20 cellular contexts compared by ENCODE assay signal in the genomic region with DNA sequence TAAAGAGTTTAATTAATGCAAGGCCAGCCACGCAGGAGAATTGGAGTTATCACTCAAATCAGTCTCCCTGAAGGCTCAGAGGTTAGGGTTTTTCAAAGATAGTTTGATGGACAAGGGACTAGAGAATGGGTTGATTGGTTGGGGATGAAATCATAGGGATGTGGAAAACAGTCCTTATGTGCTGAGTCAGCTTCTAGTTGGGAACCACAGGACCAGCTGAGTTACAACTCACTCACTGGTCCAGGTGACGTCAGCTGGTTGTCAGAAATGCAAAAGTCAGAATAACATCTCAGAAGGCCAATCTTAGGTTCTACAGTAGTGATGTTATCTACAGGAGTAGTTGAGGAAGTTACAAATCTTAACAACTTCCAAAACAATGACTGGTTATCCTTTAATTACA. TPM values are rescaled to one million over a fixed set of nuclear protein-coding genes. Genes with fewer than 3 reads are reported as not detected.
DNase-seq lines count a peak whose midpoint lies in the region; ATAC-seq, FAIRE-seq and TF ChIP-seq lines count a peak whose summit lies in the region.
"Had no signal": no experiment of that assay in that cellular context is flagged by ENCODE, and none has a peak within 500 bp of the region (broad histone marks: within the 10 kb centered on the region; RNA-seq: fewer than 3 reads in every experiment).

No MANE protein-coding gene starts in this region.

- DNase-seq in A549 (ENCODE audit: low read depth in 1 of 2, low spot score in 1 of 2): no peak
- DNase-seq in HT1080 (ENCODE audit: low read depth): peak; percentile 17
- DNase-seq in astrocyte of the hippocampus (ENCODE audit: low read depth, low spot score): peak; percentile 14
- peak; percentile 8 for DNase-seq in fibroblast of villous mesenchyme (ENCODE audit: low read depth)
- no peak for DNase-seq in SW480 (ENCODE audit: low spot score)
- no peak for DNase-seq in cardiac septum (ENCODE audit: low spot score)
- no peak for DNase-seq in urothelium cell line (ENCODE audit: low spot score)
- DNase-seq: DMS53; H9; KBM-7; NCI-H1092; NCI-H1436; NCI-H1930; NCI-H2227 treated with DMSO at 0.1 percent for 48 hours; NCI-H510A treated with DMSO at 0.1 percent for 48 hours; NCI-H774; NK-92 treated with Interleukin-12 subunit alpha and Interleukin-12 subunit beta, amount 100 ng/mL, for 24 hours; SIG-M5; SK-N-SH had no signal

- no peak for TF ChIP-seq RAD21 in A549 (conservative IDR thresholded peaks at IDR 0.05 in 1 of 2, IDR thresholded peaks at IDR 0.05 in 1 of 2)

- TF ChIP-seq EP300 in A549 (IDR thresholded peaks at IDR 0.05): no peak

- intact Hi-C loops in cardiac septum (cut with DNase I): no loop called here

- H3K4me1 ChIP-seq in A549: no peaks in the 10 kb centered on the region

- H3K4me2 ChIP-seq in A549: no peak overlapping the region
- H3K4me2 ChIP-seq: SK-N-SH had no signal

- no peak overlapping the region for H3K4me3 ChIP-seq in A549
- H3K4me3 ChIP-seq in fibroblast of villous mesenchyme (ENCODE audit: low read depth, low read length): no peak overlapping the region

- CTCF ChIA-PET in A549 (lab: Yijun Ruan, JAX): interaction anchor here (0.9 kb wide), 1 partner anchor 85 kb away, joined by 4 read pairs; no protein-coding TSS in a partner anchor

- TF ChIP-seq POLR2A in A549 (IDR thresholded peaks at IDR 0.05; ENCODE audit: low read length) (no peak), GM18505 (IDR thresholded peaks at IDR 0.05; ENCODE audit: borderline replicate concordance, extremely low read depth, insufficient read depth, insufficient read length) (no peak)

- ATAC-seq in A549 (no peak), GM18505 (IDR thresholded peaks at IDR 0.05; ENCODE audit: unreplicated experiment) (no peak)

- H3K27ac ChIP-seq in A549: no peak overlapping the region

- no peak for TF ChIP-seq CTCF in A549 (IDR thresholded peaks at IDR 0.05)
- no peak for TF ChIP-seq CTCF in fibroblast of villous mesenchyme (IDR thresholded peaks at IDR 0.05; ENCODE audit: insufficient read depth, low read depth, low read length)

- POLR2A ChIA-PET in A549 (lab: Yijun Ruan, JAX): no interaction called here

- WGBS in A549 (ENCODE audit: missing lambda C conversion rate): 92% methylated on average over 2 of the region's 2 CpGs

- FAIRE-seq in A549 (lab: Jason Lieb, UNC) (no peak), urothelium cell line (lab: Jason Lieb, UNC) (no peak)

- H3K9me3 ChIP-seq in A549: no peaks in the 10 kb centered on the region
- H3K9me3 ChIP-seq: SK-N-SH had no signal

TF ChIP-seq in A549, 52 proteins besides CTCF, POLR2A, EP300 and RAD21:
- TF ChIP-seq CHD4 (IDR thresholded peaks at IDR 0.05; ENCODE audit: borderline replicate concordance) (no peak), MAFK (IDR thresholded peaks at IDR 0.05; ENCODE audit: partially characterized antibody) (peak; percentile 97), HOXA7 (CRISPR knock-in tag; IDR thresholded peaks at IDR 0.05) (no peak), TFCP2L1 (CRISPR knock-in tag; IDR thresholded peaks at IDR 0.05) (no peak), CBX2 (IDR thresholded peaks at IDR 0.05; ENCODE audit: borderline replicate concordance, low read depth) (no peak)
- TF ChIP-seq, protein P1, sequence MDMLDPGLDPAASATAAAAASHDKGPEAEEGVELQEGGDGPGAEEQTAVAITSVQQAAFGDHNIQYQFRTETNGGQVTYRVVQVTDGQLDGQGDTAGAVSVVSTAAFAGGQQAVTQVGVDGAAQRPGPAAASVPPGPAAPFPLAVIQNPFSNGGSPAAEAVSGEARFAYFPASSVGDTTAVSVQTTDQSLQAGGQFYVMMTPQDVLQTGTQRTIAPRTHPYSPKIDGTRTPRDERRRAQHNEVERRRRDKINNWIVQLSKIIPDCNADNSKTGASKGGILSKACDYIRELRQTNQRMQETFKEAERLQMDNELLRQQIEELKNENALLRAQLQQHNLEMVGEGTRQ (IDR thresholded peaks at IDR 0.05): no peak

RNA-seq across cellular contexts. Expression of a gene that starts 47.6 kb away (rescaled TPM):
- polyA plus RNA-seq in A549 (2011; rRNA removed) (83.3 and 97.2 TPM in 2 replicates), A549 (2017; fragmentation: RNase III; extraction: RNeasy Plus Mini Kit Qiagen cat#74134 plus additional on column Dnase treatment) (22.4 to 27.7 TPM (median 26.9 TPM) in 3 replicates)
- polyA plus RNA-seq in A549 (2012; cell fraction: cytosol; rRNA removed): 7.0 TPM in 2 replicates
- polyA plus RNA-seq in A549 (2012; cell fraction: nucleus; rRNA removed): 8.9 and 9.8 TPM in 2 replicates
- 125 and 150 TPM in 2 replicates for polyA minus RNA-seq in A549 (2011; rRNA and poly(A)+ RNA removed)
- 30.8 and 55.9 TPM in 2 replicates for total RNA-seq in HT1080 (2014; rRNA removed; shearing (Covaris generic))
- 12.7 and 15.7 TPM in 2 replicates for polyA plus RNA-seq in HT1080 (2015; cell fraction: cytosol; rRNA removed)
- 44.5 and 44.6 TPM in 2 replicates for polyA plus RNA-seq in HT1080 (2015; cell fraction: nucleus; rRNA removed)
- total RNA-seq in fibroblast of villous mesenchyme (116 and 177 TPM in 2 replicates), cardiac septum (20.7 TPM)

RNA-seq across cellular contexts. Expression of a gene that starts 50.9 kb away (rescaled TPM):
- polyA plus RNA-seq in A549 (2011; rRNA removed) (46.1 and 49.6 TPM in 2 replicates), A549 (2017; fragmentation: RNase III; extraction: RNeasy Plus Mini Kit Qiagen cat#74134 plus additional on column Dnase treatment) (45.1 to 55.4 TPM (median 48.8 TPM) in 3 replicates)
- polyA plus RNA-seq in A549 (2012; cell fraction: cytosol; rRNA removed): 10.9 and 14.3 TPM in 2 replicates
- polyA plus RNA-seq in A549 (2012; cell fraction: nucleus; rRNA removed): 15.4 and 17.7 TPM in 2 replicates
- polyA minus RNA-seq in A549 (2011; rRNA and poly(A)+ RNA removed): 41.5 and 51.0 TPM in 2 replicates
- total RNA-seq in HT1080 (2014; rRNA removed; shearing (Covaris generic)): 20.8 and 27.4 TPM in 2 replicates
- polyA plus RNA-seq in HT1080 (2015; cell fraction: cytosol; rRNA removed): 28.4 and 28.5 TPM in 2 replicates
- polyA plus RNA-seq in HT1080 (2015; cell fraction: nucleus; rRNA removed): 25.0 and 33.3 TPM in 2 replicates
- total RNA-seq in fibroblast of villous mesenchyme (17.7 and 35.0 TPM in 2 replicates), cardiac septum (35.3 TPM)

Comparison
In these comparisons a context has a peak if more than half of its experiments do, and no peak if none do; other contexts are left out.
1. DNase-seq: peak in HT1080 (single experiment), astrocyte of the hippocampus (single experiment) and fibroblast of villous mesenchyme (single experiment); none in A549 (0 of 2), SW480 (single experiment), cardiac septum (single experiment) and urothelium cell line (single experiment).